26 cellular contexts compared by ENCODE assay signal in the genomic region with DNA sequence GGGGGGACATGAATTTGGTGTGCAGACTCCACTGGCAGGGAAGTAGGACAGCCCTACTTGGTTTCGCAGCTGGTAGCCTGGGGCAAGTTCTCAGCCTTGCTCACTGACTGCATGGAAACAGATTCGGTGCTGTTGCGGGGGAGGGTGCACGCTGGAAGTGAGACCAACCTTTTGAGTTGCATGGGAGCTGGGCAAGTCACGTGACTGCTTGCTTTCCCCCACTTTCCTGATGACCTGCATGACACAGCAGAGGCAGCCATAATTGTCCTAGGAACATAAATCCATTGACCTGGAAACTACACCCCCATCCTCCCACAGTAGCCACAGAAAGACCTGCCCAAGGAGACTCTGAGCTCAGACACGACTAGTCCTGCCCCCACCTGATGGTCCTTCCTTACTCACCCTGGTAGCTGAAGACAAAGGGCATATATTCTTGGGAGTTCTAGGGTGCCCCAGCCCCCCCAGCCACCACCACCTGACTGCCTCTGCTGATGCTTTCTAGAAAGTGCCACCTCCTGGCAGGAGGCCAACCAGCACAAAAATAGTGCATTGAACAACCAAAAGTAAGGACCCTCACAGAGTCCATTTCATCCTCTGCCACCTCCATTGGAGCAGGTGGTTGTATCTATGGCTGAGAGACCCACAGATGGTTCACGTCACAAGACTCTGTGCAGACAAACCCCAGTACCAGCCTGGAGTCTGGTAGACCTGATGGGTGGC. TPM values are rescaled to one million over a fixed set of nuclear protein-coding genes. Genes with fewer than 3 reads are reported as not detected.
"Had no signal": no experiment of that assay in that cellular context is flagged by ENCODE, and none has a peak within 500 bp of the region (broad histone marks: within the 10 kb centered on the region; RNA-seq: fewer than 3 reads in every experiment).

No MANE protein-coding gene starts in this region.

- H3K9me3 Mint-ChIP-seq: activated CD4-positive, alpha-beta memory T cell treated with anti-CD3 and anti-CD28 coated beads, Interleukin-2, amount 10 ng/mL, durations not matched to agents 7 days and 5 days; activated T-helper 17 cell treated with anti-CD3 and anti-CD28 coated beads, Interleukin-2, amount 50 U/mL, for 72 hours had no signal

- H3K4me1 Mint-ChIP-seq: activated B cell treated with CpG ODN at 0.5 μM for 24 hours; activated CD4-positive, alpha-beta memory T cell treated with anti-CD3 and anti-CD28 coated beads, Interleukin-2, amount 10 ng/mL, durations not matched to agents 7 days and 5 days; activated CD8-positive, alpha-beta memory T cell treated with anti-CD3 and anti-CD28 coated beads, Interleukin-2, amount 10 ng/mL, durations not matched to agents 7 days and 5 days; activated naive CD8-positive, alpha-beta T cell treated with anti-CD3 and anti-CD28 coated beads, Interleukin-2, amount 10 ng/mL, durations not matched to agents 7 days and 5 days; activated T-helper 17 cell treated with anti-CD3 and anti-CD28 coated beads, Interleukin-2, amount 50 U/mL, for 72 hours; stimulated activated memory B cell treated with anti-CD40 and anti-IgM and Interleukin-4, amounts not matched to agents 10 μg/mL and 1 μg/mL and 100 μg/mL, for 72 hours; T-cell had no signal

- H3K27ac Mint-ChIP-seq: activated B cell treated with CpG ODN at 0.5 μM for 24 hours; activated CD4-positive, alpha-beta memory T cell treated with anti-CD3 and anti-CD28 coated beads, Interleukin-2, amount 10 ng/mL, durations not matched to agents 7 days and 5 days; activated CD8-positive, alpha-beta memory T cell treated with anti-CD3 and anti-CD28 coated beads, Interleukin-2, amount 10 ng/mL, durations not matched to agents 7 days and 5 days; activated naive CD8-positive, alpha-beta T cell treated with anti-CD3 and anti-CD28 coated beads, Interleukin-2, amount 10 ng/mL, durations not matched to agents 7 days and 5 days; activated T-helper 17 cell treated with anti-CD3 and anti-CD28 coated beads, Interleukin-2, amount 50 U/mL, for 72 hours; stimulated activated memory B cell treated with anti-CD40 and anti-IgM and Interleukin-4, amounts not matched to agents 10 μg/mL and 1 μg/mL and 100 μg/mL, for 72 hours; T-cell had no signal

- H3K4me2 ChIP-seq: smooth muscle cell had no signal

- H3K4me3 Mint-ChIP-seq: activated B cell treated with CpG ODN at 0.5 μM for 24 hours; activated CD4-positive, alpha-beta memory T cell treated with anti-CD3 and anti-CD28 coated beads, Interleukin-2, amount 10 ng/mL, durations not matched to agents 7 days and 5 days; activated CD8-positive, alpha-beta memory T cell treated with anti-CD3 and anti-CD28 coated beads, Interleukin-2, amount 10 ng/mL, durations not matched to agents 7 days and 5 days; activated naive CD8-positive, alpha-beta T cell treated with anti-CD3 and anti-CD28 coated beads, Interleukin-2, amount 10 ng/mL, durations not matched to agents 7 days and 5 days; activated T-helper 17 cell treated with anti-CD3 and anti-CD28 coated beads, Interleukin-2, amount 50 U/mL, for 72 hours; neural crest cell; stimulated activated memory B cell treated with anti-CD40 and anti-IgM and Interleukin-4, amounts not matched to agents 10 μg/mL and 1 μg/mL and 100 μg/mL, for 72 hours; T-cell had no signal

- ATAC-seq: activated CD8-positive, alpha-beta memory T cell treated with anti-CD3 and anti-CD28 coated beads, Interleukin-2, amount 10 ng/mL, durations not matched to agents 7 days and 5 days; activated T-helper 17 cell treated with anti-CD3 and anti-CD28 coated beads, Interleukin-2, amount 50 U/mL, for 72 hours; body of pancreas; gastrocnemius medialis; heart left ventricle; left colon; sciatic nerve; stimulated activated memory B cell treated with anti-CD40 and anti-IgM and Interleukin-4, amounts not matched to agents 10 μg/mL and 1 μg/mL and 100 μg/mL, for 72 hours; T-cell had no signal

- H3K4me1 ChIP-seq: body of pancreas, gastrocnemius medialis, heart left ventricle, testis, upper lobe of left lung had no signal

- H3K27me3 ChIP-seq: body of pancreas, gastrocnemius medialis, heart left ventricle, testis, upper lobe of left lung had no signal

- H3K9me3 ChIP-seq: body of pancreas, gastrocnemius medialis, testis, upper lobe of left lung had no signal

- H3K27ac ChIP-seq: body of pancreas, dorsolateral prefrontal cortex, gastrocnemius medialis, heart left ventricle, testis, upper lobe of left lung had no signal

- H3K36me3 ChIP-seq: gastrocnemius medialis, heart left ventricle, upper lobe of left lung had no signal

- DNase-seq: activated B cell treated with CpG ODN at 0.5 μM for 24 hours; activated CD4-positive, alpha-beta memory T cell treated with anti-CD3 and anti-CD28 coated beads, Interleukin-2, amount 10 ng/mL, durations not matched to agents 7 days and 5 days; activated CD4-positive, alpha-beta T cell treated with anti-CD3 and anti-CD28 coated beads for 48 hours; activated CD8-positive, alpha-beta memory T cell treated with anti-CD3 and anti-CD28 coated beads, Interleukin-2, amount 10 ng/mL, durations not matched to agents 7 days and 5 days; activated naive CD4-positive, alpha-beta T cell; activated naive CD8-positive, alpha-beta T cell treated with anti-CD3 and anti-CD28 coated beads, Interleukin-2, amount 10 ng/mL, durations not matched to agents 7 days and 5 days; body of pancreas; caudate nucleus; dorsolateral prefrontal cortex; erythroblast; gastrocnemius medialis; heart left ventricle; left colon; stimulated activated CD4-positive, alpha-beta T cell treated with anti-CD3 and anti-CD28 coated beads, Interleukin-4, amount 100 ng/mL, for 4 hours; T-cell; testis; upper lobe of left lung had no signal

- H3K36me3 Mint-ChIP-seq: activated CD8-positive, alpha-beta memory T cell treated with anti-CD3 and anti-CD28 coated beads, Interleukin-2, amount 10 ng/mL, durations not matched to agents 7 days and 5 days; activated naive CD8-positive, alpha-beta T cell treated with anti-CD3 and anti-CD28 coated beads, Interleukin-2, amount 10 ng/mL, durations not matched to agents 7 days and 5 days; stimulated activated memory B cell treated with anti-CD40 and anti-IgM and Interleukin-4, amounts not matched to agents 10 μg/mL and 1 μg/mL and 100 μg/mL, for 72 hours; T-cell had no signal

- H3K27me3 Mint-ChIP-seq: activated CD4-positive, alpha-beta memory T cell treated with anti-CD3 and anti-CD28 coated beads, Interleukin-2, amount 10 ng/mL, durations not matched to agents 7 days and 5 days; activated CD8-positive, alpha-beta memory T cell treated with anti-CD3 and anti-CD28 coated beads, Interleukin-2, amount 10 ng/mL, durations not matched to agents 7 days and 5 days; activated naive CD8-positive, alpha-beta T cell treated with anti-CD3 and anti-CD28 coated beads, Interleukin-2, amount 10 ng/mL, durations not matched to agents 7 days and 5 days; stimulated activated memory B cell treated with anti-CD40 and anti-IgM and Interleukin-4, amounts not matched to agents 10 μg/mL and 1 μg/mL and 100 μg/mL, for 72 hours had no signal

- H3K4me3 ChIP-seq: body of pancreas, dorsolateral prefrontal cortex, gastrocnemius medialis, heart left ventricle, lung, smooth muscle cell, testis, upper lobe of left lung had no signal

RNA-seq across cellular contexts. Expression of gene HBG2, which starts 4.1 kb away (rescaled TPM):
- total RNA-seq: activated B cell treated with CpG ODN at 0.5 μM for 24 hours; activated CD4-positive, alpha-beta memory T cell treated with anti-CD3 and anti-CD28 coated beads, Interleukin-2, amount 10 ng/mL, durations not matched to agents 7 days and 5 days; activated CD8-positive, alpha-beta memory T cell treated with anti-CD3 and anti-CD28 coated beads, Interleukin-2, amount 10 ng/mL, durations not matched to agents 7 days and 5 days; activated naive CD8-positive, alpha-beta T cell treated with anti-CD3 and anti-CD28 coated beads, Interleukin-2, amount 10 ng/mL, durations not matched to agents 7 days and 5 days; activated T-helper 17 cell treated with anti-CD3 and anti-CD28 coated beads, Interleukin-2, amount 50 U/mL, for 72 hours; body of pancreas; gastrocnemius medialis; left colon; myocyte; neural crest cell; osteocyte; pulmonary artery endothelial cell; smooth muscle cell; testis had no signal
- polyA plus RNA-seq: heart left ventricle, smooth muscle cell had no signal

RNA-seq across cellular contexts. Expression of gene HBG1, which starts 9.0 kb away (rescaled TPM):
- total RNA-seq: activated B cell treated with CpG ODN at 0.5 μM for 24 hours; activated CD4-positive, alpha-beta memory T cell treated with anti-CD3 and anti-CD28 coated beads, Interleukin-2, amount 10 ng/mL, durations not matched to agents 7 days and 5 days; activated CD8-positive, alpha-beta memory T cell treated with anti-CD3 and anti-CD28 coated beads, Interleukin-2, amount 10 ng/mL, durations not matched to agents 7 days and 5 days; activated naive CD8-positive, alpha-beta T cell treated with anti-CD3 and anti-CD28 coated beads, Interleukin-2, amount 10 ng/mL, durations not matched to agents 7 days and 5 days; activated T-helper 17 cell treated with anti-CD3 and anti-CD28 coated beads, Interleukin-2, amount 50 U/mL, for 72 hours; body of pancreas; gastrocnemius medialis; heart left ventricle; left colon; myocyte; neural crest cell; osteocyte; pulmonary artery endothelial cell; smooth muscle cell; testis had no signal
- polyA plus RNA-seq: heart left ventricle, smooth muscle cell had no signal

RNA-seq across cellular contexts. Expression of gene HBE1, which starts 11.0 kb away (rescaled TPM):
- total RNA-seq: activated B cell treated with CpG ODN at 0.5 μM for 24 hours; activated CD4-positive, alpha-beta memory T cell treated with anti-CD3 and anti-CD28 coated beads, Interleukin-2, amount 10 ng/mL, durations not matched to agents 7 days and 5 days; activated CD8-positive, alpha-beta memory T cell treated with anti-CD3 and anti-CD28 coated beads, Interleukin-2, amount 10 ng/mL, durations not matched to agents 7 days and 5 days; activated naive CD8-positive, alpha-beta T cell treated with anti-CD3 and anti-CD28 coated beads, Interleukin-2, amount 10 ng/mL, durations not matched to agents 7 days and 5 days; activated T-helper 17 cell treated with anti-CD3 and anti-CD28 coated beads, Interleukin-2, amount 50 U/mL, for 72 hours; body of pancreas; gastrocnemius medialis; heart left ventricle; left colon; myocyte; osteocyte; pulmonary artery endothelial cell; sciatic nerve; smooth muscle cell had no signal
- polyA plus RNA-seq: heart left ventricle, lung, smooth muscle cell had no signal

RNA-seq across cellular contexts. Expression of gene HBD, which starts 24.4 kb away (rescaled TPM):
- total RNA-seq: activated B cell treated with CpG ODN at 0.5 μM for 24 hours; activated CD4-positive, alpha-beta memory T cell treated with anti-CD3 and anti-CD28 coated beads, Interleukin-2, amount 10 ng/mL, durations not matched to agents 7 days and 5 days; activated CD8-positive, alpha-beta memory T cell treated with anti-CD3 and anti-CD28 coated beads, Interleukin-2, amount 10 ng/mL, durations not matched to agents 7 days and 5 days; activated naive CD8-positive, alpha-beta T cell treated with anti-CD3 and anti-CD28 coated beads, Interleukin-2, amount 10 ng/mL, durations not matched to agents 7 days and 5 days; activated T-helper 17 cell treated with anti-CD3 and anti-CD28 coated beads, Interleukin-2, amount 50 U/mL, for 72 hours; body of pancreas; gastrocnemius medialis; left colon; myocyte; neural crest cell; osteocyte; pulmonary artery endothelial cell; smooth muscle cell; testis had no signal
- polyA plus RNA-seq: heart left ventricle, smooth muscle cell had no signal

RNA-seq across cellular contexts. Expression of gene HBB, which starts 31.8 kb away (rescaled TPM):
- total RNA-seq: activated CD4-positive, alpha-beta memory T cell treated with anti-CD3 and anti-CD28 coated beads, Interleukin-2, amount 10 ng/mL, durations not matched to agents 7 days and 5 days; activated CD8-positive, alpha-beta memory T cell treated with anti-CD3 and anti-CD28 coated beads, Interleukin-2, amount 10 ng/mL, durations not matched to agents 7 days and 5 days; activated naive CD8-positive, alpha-beta T cell treated with anti-CD3 and anti-CD28 coated beads, Interleukin-2, amount 10 ng/mL, durations not matched to agents 7 days and 5 days; activated T-helper 17 cell treated with anti-CD3 and anti-CD28 coated beads, Interleukin-2, amount 50 U/mL, for 72 hours; myocyte; neural crest cell; osteocyte; pulmonary artery endothelial cell; smooth muscle cell had no signal
- polyA plus RNA-seq: smooth muscle cell had no signal
